In the genomic region with DNA sequence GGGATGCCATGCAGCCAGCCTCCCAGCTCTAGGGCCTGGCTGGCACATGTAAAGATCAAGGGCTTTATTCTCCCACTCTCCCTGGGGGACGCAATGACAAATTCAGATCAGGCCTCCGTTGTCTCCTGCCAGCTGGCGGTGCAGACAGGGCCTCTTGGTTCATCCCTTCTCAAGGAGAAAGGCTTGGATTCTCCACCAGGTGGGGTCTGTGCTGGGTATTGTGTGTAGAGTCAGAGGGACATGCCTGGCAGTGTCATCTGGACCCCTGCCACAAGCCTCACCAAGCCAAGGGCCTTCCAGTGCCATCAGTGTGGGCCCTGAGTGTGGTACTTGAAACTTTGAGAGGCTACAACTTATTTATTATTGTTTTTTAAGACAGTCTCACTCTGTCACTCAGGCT, we compare ENCODE assay signal across 1 cellular context.
TF ChIP-seq lines count a peak whose summit lies in the region.

No MANE protein-coding gene starts in this region.

TF ChIP-seq in SK-N-SH treated with all-trans-retinoic acid at 6 μM for 48 hours, 23 proteins besides CTCF, POLR2A, EP300 and RAD21:
- TF ChIP-seq, protein P1, sequence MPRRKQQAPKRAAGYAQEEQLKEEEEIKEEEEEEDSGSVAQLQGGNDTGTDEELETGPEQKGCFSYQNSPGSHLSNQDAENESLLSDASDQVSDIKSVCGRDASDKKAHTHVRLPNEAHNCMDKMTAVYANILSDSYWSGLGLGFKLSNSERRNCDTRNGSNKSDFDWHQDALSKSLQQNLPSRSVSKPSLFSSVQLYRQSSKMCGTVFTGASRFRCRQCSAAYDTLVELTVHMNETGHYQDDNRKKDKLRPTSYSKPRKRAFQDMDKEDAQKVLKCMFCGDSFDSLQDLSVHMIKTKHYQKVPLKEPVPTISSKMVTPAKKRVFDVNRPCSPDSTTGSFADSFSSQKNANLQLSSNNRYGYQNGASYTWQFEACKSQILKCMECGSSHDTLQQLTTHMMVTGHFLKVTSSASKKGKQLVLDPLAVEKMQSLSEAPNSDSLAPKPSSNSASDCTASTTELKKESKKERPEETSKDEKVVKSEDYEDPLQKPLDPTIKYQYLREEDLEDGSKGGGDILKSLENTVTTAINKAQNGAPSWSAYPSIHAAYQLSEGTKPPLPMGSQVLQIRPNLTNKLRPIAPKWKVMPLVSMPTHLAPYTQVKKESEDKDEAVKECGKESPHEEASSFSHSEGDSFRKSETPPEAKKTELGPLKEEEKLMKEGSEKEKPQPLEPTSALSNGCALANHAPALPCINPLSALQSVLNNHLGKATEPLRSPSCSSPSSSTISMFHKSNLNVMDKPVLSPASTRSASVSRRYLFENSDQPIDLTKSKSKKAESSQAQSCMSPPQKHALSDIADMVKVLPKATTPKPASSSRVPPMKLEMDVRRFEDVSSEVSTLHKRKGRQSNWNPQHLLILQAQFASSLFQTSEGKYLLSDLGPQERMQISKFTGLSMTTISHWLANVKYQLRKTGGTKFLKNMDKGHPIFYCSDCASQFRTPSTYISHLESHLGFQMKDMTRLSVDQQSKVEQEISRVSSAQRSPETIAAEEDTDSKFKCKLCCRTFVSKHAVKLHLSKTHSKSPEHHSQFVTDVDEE (CRISPR knock-in tag; IDR thresholded peaks at IDR 0.05) = no peak
- no peak for TF ChIP-seq ZFP3 (CRISPR knock-in tag; IDR thresholded peaks at IDR 0.05)
- no peak for TF ChIP-seq SNAI2 (CRISPR knock-in tag; IDR thresholded peaks at IDR 0.05)
- TF ChIP-seq, protein P2, sequence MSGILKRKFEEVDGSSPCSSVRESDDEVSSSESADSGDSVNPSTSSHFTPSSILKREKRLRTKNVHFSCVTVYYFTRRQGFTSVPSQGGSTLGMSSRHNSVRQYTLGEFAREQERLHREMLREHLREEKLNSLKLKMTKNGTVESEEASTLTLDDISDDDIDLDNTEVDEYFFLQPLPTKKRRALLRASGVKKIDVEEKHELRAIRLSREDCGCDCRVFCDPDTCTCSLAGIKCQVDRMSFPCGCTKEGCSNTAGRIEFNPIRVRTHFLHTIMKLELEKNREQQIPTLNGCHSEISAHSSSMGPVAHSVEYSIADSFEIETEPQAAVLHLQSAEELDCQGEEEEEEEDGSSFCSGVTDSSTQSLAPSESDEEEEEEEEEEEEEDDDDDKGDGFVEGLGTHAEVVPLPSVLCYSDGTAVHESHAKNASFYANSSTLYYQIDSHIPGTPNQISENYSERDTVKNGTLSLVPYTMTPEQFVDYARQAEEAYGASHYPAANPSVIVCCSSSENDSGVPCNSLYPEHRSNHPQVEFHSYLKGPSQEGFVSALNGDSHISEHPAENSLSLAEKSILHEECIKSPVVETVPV (CRISPR knock-in tag; IDR thresholded peaks at IDR 0.05) = no peak
- no peak for TF ChIP-seq GLIS3 (CRISPR knock-in tag; IDR thresholded peaks at IDR 0.05)
- TF ChIP-seq ZC3H10 (CRISPR knock-in tag; IDR thresholded peaks at IDR 0.05) = no peak
- TF ChIP-seq BACH2 (CRISPR knock-in tag; IDR thresholded peaks at IDR 0.05; ENCODE audit: borderline replicate concordance) = no peak
- no peak for TF ChIP-seq ZFP30 (CRISPR knock-in tag; IDR thresholded peaks at IDR 0.05)
- no peak for TF ChIP-seq TCF4 (CRISPR knock-in tag; IDR thresholded peaks at IDR 0.05; ENCODE audit: borderline replicate concordance)
- no peak for TF ChIP-seq ZNF8 (CRISPR knock-in tag; IDR thresholded peaks at IDR 0.05)
- no peak for TF ChIP-seq PPARA (CRISPR knock-in tag; IDR thresholded peaks at IDR 0.05; ENCODE audit: borderline replicate concordance)
- no peak for TF ChIP-seq ARNTL (CRISPR knock-in tag; IDR thresholded peaks at IDR 0.05; ENCODE audit: borderline replicate concordance, low read depth)
- TF ChIP-seq ZNF70 (CRISPR knock-in tag; IDR thresholded peaks at IDR 0.05) = no peak
- TF ChIP-seq CSDC2 (CRISPR knock-in tag; IDR thresholded peaks at IDR 0.05) = no peak
- no peak for TF ChIP-seq TOX (CRISPR knock-in tag; IDR thresholded peaks at IDR 0.05; ENCODE audit: borderline replicate concordance)
- TF ChIP-seq, protein P3, sequence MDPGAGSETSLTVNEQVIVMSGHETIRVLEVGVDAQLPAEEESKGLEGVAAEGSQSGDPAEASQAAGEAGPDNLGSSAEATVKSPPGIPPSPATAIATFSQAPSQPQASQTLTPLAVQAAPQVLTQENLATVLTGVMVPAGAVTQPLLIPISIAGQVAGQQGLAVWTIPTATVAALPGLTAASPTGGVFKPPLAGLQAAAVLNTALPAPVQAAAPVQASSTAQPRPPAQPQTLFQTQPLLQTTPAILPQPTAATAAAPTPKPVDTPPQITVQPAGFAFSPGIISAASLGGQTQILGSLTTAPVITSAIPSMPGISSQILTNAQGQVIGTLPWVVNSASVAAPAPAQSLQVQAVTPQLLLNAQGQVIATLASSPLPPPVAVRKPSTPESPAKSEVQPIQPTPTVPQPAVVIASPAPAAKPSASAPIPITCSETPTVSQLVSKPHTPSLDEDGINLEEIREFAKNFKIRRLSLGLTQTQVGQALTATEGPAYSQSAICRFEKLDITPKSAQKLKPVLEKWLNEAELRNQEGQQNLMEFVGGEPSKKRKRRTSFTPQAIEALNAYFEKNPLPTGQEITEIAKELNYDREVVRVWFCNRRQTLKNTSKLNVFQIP (CRISPR knock-in tag; IDR thresholded peaks at IDR 0.05; ENCODE audit: borderline replicate concordance, low read depth) = no peak
